In genomic region chr18:12313530-12314245, GRCh38 we compare ENCODE assay signal across 20 cellular contexts. TPM values are rescaled to one million over a fixed set of nuclear protein-coding genes. Genes with fewer than 3 reads are reported as not detected.
A peak's percentile ranks its signal among the peaks of the same experiment; 100 is the strongest.
DNase-seq lines count a peak whose midpoint lies in the region; ATAC-seq, FAIRE-seq and TF ChIP-seq lines count a peak whose summit lies in the region.
"Had no signal": no experiment of that assay in that cellular context is flagged by ENCODE, and none has a peak within 500 bp of the region (broad histone marks: within the 10 kb centered on the region; RNA-seq: fewer than 3 reads in every experiment).

No MANE protein-coding gene starts in this region.

- H2AFZ ChIP-seq in GM23248: no peak overlapping the region

- peaks cover 67% of the 10 kb centered on the region for H3K4me1 Mint-ChIP-seq in activated B cell treated with CpG ODN at 0.5 μM for 24 hours

- peaks cover 100% of the 10 kb centered on the region for H3K79me2 ChIP-seq in GM23248 (ENCODE audit: insufficient read depth)

- peaks cover 92% of the 10 kb centered on the region for H3F3A ChIP-seq in GM23248 (ENCODE audit: insufficient read depth)

- no peak for ATAC-seq in activated B cell treated with CpG ODN at 0.5 μM for 24 hours (ENCODE audit: low read depth)
- ATAC-seq in gastroesophageal sphincter: no peak
- ATAC-seq in HG02840 (IDR thresholded peaks at IDR 0.05; ENCODE audit: low FRiP score, unreplicated experiment): no peak
- ATAC-seq: stimulated activated naive CD8-positive, alpha-beta T cell treated with anti-CD3 and anti-CD28 coated beads, Interleukin-15, amount 100 ng/mL, for 72 hours had no signal

- H3K36me3 Mint-ChIP-seq in activated B cell treated with CpG ODN at 0.5 μM for 24 hours (ENCODE audit: low read depth): peaks cover 18% of the 10 kb centered on the region

- peak overlapping the region; percentile 9 for H3K27ac Mint-ChIP-seq in activated B cell treated with CpG ODN at 0.5 μM for 24 hours
- H3K27ac Mint-ChIP-seq: activated naive CD8-positive, alpha-beta T cell treated with anti-CD3 and anti-CD28 coated beads for 36 hours; stimulated activated naive CD8-positive, alpha-beta T cell treated with anti-CD3 and anti-CD28 coated beads, Interleukin-15, amount 100 ng/mL, for 72 hours had no signal

- H3K9me3 ChIP-seq in GM23248 (ENCODE audit: low read depth): no peaks in the 10 kb centered on the region
- H3K9me3 ChIP-seq in gastroesophageal sphincter: peaks cover 0 to 8% (median 0%) of the 10 kb centered on the region in 3 donors
- H3K9me3 ChIP-seq in sigmoid colon: peaks cover 0 to 5% (median 1%) of the 10 kb centered on the region in 4 donors
- H3K9me3 ChIP-seq: SJCRH30 had no signal

- no peaks in the 10 kb centered on the region for H3K27me3 Mint-ChIP-seq in activated B cell treated with CpG ODN at 0.5 μM for 24 hours

- WGBS in GM23248 (ENCODE audit: low coverage in 1 of 2, low lambda C conversion rate in 2 of 2, missing lambda C conversion rate in 2 of 2), 2 experiments: 53 to 59% methylated on average over 5 of the region's 5 CpGs
- WGBS in gastroesophageal sphincter (ENCODE audit: low coverage in 1 of 2), 2 donors: 33 to 59% methylated on average over 1 to 3 of the region's 5 CpGs
- WGBS in sigmoid colon, 2 donors: 91 to 93% methylated on average over 5 of the region's 5 CpGs

- CTCF ChIA-PET in activated B cell treated with CpG ODN at 0.5 μM for 24 hours (lab: Charles Lee): no interaction called here

- H3K27me3 ChIP-seq in GM23248 (replicated peaks; ENCODE audit: insufficient read depth) (no peaks in the 10 kb centered on the region), gastroesophageal sphincter (no peaks in the 10 kb centered on the region), sigmoid colon (no peaks in the 10 kb centered on the region)
- H3K27me3 ChIP-seq: SJCRH30 had no signal

- peaks cover 84% of the 10 kb centered on the region for H3K36me3 ChIP-seq in GM23248 (ENCODE audit: low read depth)
- peaks cover 0 to 41% of the 10 kb centered on the region in 2 donors for H3K36me3 ChIP-seq in gastroesophageal sphincter
- peaks cover 8 to 35% (median 15%) of the 10 kb centered on the region in 4 donors for H3K36me3 ChIP-seq in sigmoid colon

- POLR2A ChIA-PET in activated B cell treated with CpG ODN at 0.5 μM for 24 hours (lab: Charles Lee): interaction anchor here (0.6 kb wide), 2 partner anchors 57 to 564 kb away, joined by 4 read pairs; no protein-coding TSS in a partner anchor

- no peak for TF ChIP-seq POLR2A in gastroesophageal sphincter (IDR thresholded peaks at IDR 0.05)
- no peak for TF ChIP-seq POLR2A in sigmoid colon (IDR thresholded peaks at IDR 0.05)

- TF ChIP-seq EP300 in gastroesophageal sphincter (IDR thresholded peaks at IDR 0.05): no peak
- TF ChIP-seq EP300 in sigmoid colon (IDR thresholded peaks at IDR 0.05): no peak

- peaks cover 5% of the 10 kb centered on the region for H3K9me3 Mint-ChIP-seq in activated B cell treated with CpG ODN at 0.5 μM for 24 hours
- H3K9me3 Mint-ChIP-seq: stimulated activated naive CD8-positive, alpha-beta T cell treated with anti-CD3 and anti-CD28 coated beads, Interleukin-15, amount 100 ng/mL, for 72 hours had no signal

- peak overlapping the region; percentile 98 for H3K27ac ChIP-seq in GM23248
- H3K27ac ChIP-seq in gastroesophageal sphincter: peak overlapping the region; percentile 70 to 82 (median 74)
- peak overlapping the region; percentile 74 to 100 (median 94) for H3K27ac ChIP-seq in sigmoid colon
- H3K27ac ChIP-seq: SJCRH30 had no signal

- H3K4me1 ChIP-seq in GM23248 (ENCODE audit: insufficient read depth) (peaks cover 78% of the 10 kb centered on the region), gastroesophageal sphincter (peaks cover 16 to 86% (median 49%) of the 10 kb centered on the region in 3 donors), sigmoid colon (peaks cover 0 to 80% (median 78%) of the 10 kb centered on the region in 4 donors)
- H3K4me1 ChIP-seq: SJCRH30 had no signal

- in situ Hi-C loops in GM23248 (cut with MboI): no loop called here

- intact Hi-C loops in activated B cell treated with CpG ODN at 0.5 μM for 24 hours (cut with micrococcal nuclease): loop anchor here (2.0 to 10.0 kb wide), 2 partner anchors 15 to 459 kb away; partner anchors contain the start of gene CHMP1B
- intact Hi-C loops in sigmoid colon (cut with DNase I): no loop called here

- H3K4me2 ChIP-seq in GM23248 (ENCODE audit: unreplicated experiment): peak overlapping the region; percentile 51

- no peak for TF ChIP-seq CTCF in activated B cell treated with CpG ODN at 0.5 μM for 24 hours (IDR thresholded peaks at IDR 0.05)
- TF ChIP-seq CTCF in gastroesophageal sphincter (IDR thresholded peaks at IDR 0.05): no peak
- no peak for TF ChIP-seq CTCF in sigmoid colon (IDR thresholded peaks at IDR 0.05)

- H3K4me3 ChIP-seq in GM23248 (peak overlapping the region; percentile 34), gastroesophageal sphincter (no peak overlapping the region), sigmoid colon (no peak overlapping the region)
- H3K4me3 ChIP-seq: SJCRH30 had no signal

- H3K4me3 Mint-ChIP-seq in activated B cell treated with CpG ODN at 0.5 μM for 24 hours: no peak overlapping the region
- H3K4me3 Mint-ChIP-seq: activated naive CD8-positive, alpha-beta T cell treated with anti-CD3 and anti-CD28 coated beads for 36 hours; stimulated activated naive CD8-positive, alpha-beta T cell treated with anti-CD3 and anti-CD28 coated beads, Interleukin-15, amount 100 ng/mL, for 72 hours had no signal

- H3K9ac ChIP-seq in GM23248: peak overlapping the region; percentile 73

- H4K20me1 ChIP-seq in GM23248 (ENCODE audit: insufficient read depth): peaks cover 17% of the 10 kb centered on the region; the same call in 1 of the 2 replicates

- H3K9me2 ChIP-seq in GM23248 (ENCODE audit: insufficient read depth): no peaks in the 10 kb centered on the region

- no peak for FAIRE-seq in GM19239 (lab: Jason Lieb, UNC)
- FAIRE-seq: GM18507 had no signal

- DNase-seq in GM23248 (peak; percentile 51), activated B cell treated with CpG ODN at 0.5 μM for 24 hours (no peak), sigmoid colon (peak; percentile 62), GM19239 (ENCODE audit: insufficient read length, low spot score) (no peak), SIG-M5 treated with dmso at 0.1 percent for 504 hours (lab: John Stamatoyannopoulos, UW; ENCODE audit: unreplicated experiment) (no peak)
- no peak for DNase-seq in activated effector memory CD4-positive, alpha-beta T cell treated with anti-CD3 and anti-CD28 coated beads, Interleukin-2, amount 50 U/mL, for 16 hours
- DNase-seq: activated CD4-positive, alpha-beta T cell treated with anti-CD3 and anti-CD28 coated beads for 4 hours; activated naive CD8-positive, alpha-beta T cell treated with anti-CD3 and anti-CD28 coated beads for 36 hours; AML-193; caudate nucleus; islet precursor cell; NCI-H1092; SJCRH30; stimulated activated CD4-positive, alpha-beta T cell treated with anti-CD3 and anti-CD28 coated beads, Interleukin-12 subunit alpha, Interleukin-12 subunit beta, amount 100 ng/mL, for 4 hours; stimulated activated naive CD8-positive, alpha-beta T cell treated with anti-CD3 and anti-CD28 coated beads, Interleukin-15, amount 100 ng/mL, for 72 hours; T1000 had no signal

RNA-seq across cellular contexts. Expression of gene TUBB6, which starts 5.6 kb away (rescaled TPM):
- total RNA-seq in GM23248 (2014; rRNA removed; shearing (Covaris generic)): 608 and 817 TPM in 2 replicates
- 456 and 464 TPM in 2 replicates for polyA plus RNA-seq in GM23248 (2016; fragmentation: Nextera tagmentation; extraction: Ambion mirVana)
- total RNA-seq in activated B cell treated with CpG ODN at 0.5 μM for 24 hours: 29.7 and 31.9 TPM in 2 replicates
- total RNA-seq in gastroesophageal sphincter: 100 to 1,000 TPM; 398 to 983 (median 654) TPM
- 100 to 1,000 TPM; 298 to 445 (median 376) TPM for total RNA-seq in sigmoid colon
- polyA plus RNA-seq in sigmoid colon: 10 to 100 TPM; 19.2 to 58.0 (median 42.6) TPM

RNA-seq across cellular contexts. Expression of gene CIDEA, which starts 59.5 kb away (rescaled TPM):
- not detected in 2 replicates for total RNA-seq in GM23248 (2014; rRNA removed; shearing (Covaris generic))
- polyA plus RNA-seq in GM23248 (2016; fragmentation: Nextera tagmentation; extraction: Ambion mirVana) (not detected in 2 replicates), sigmoid colon (1 to 10 TPM in 1 of 3 donors, not detected in 2; 4.2 TPM)
- total RNA-seq in activated B cell treated with CpG ODN at 0.5 μM for 24 hours (not detected in 2 replicates), gastroesophageal sphincter (1 to 10 TPM in 1 of 4 donors, under 1 TPM in 2, not detected in 1; 0.31 to 5.1 (median 0.59) TPM), sigmoid colon (10 to 100 TPM in 1 of 4 donors, not detected in 3; 17.8 TPM)
- total RNA-seq: activated naive CD8-positive, alpha-beta T cell treated with anti-CD3 and anti-CD28 coated beads for 36 hours; mononuclear cell; SJCRH30 had no signal

Comparison
In these comparisons a context has a peak if more than half of its experiments do, and no peak if none do; other contexts are left out.
1. DNase-seq: peak in GM23248 (single experiment) and sigmoid colon (single experiment); none in activated B cell treated with CpG ODN at 0.5 μM for 24 hours (single experiment), GM19239 (single experiment), SIG-M5 treated with dmso at 0.1 percent for 504 hours (single experiment) and activated effector memory CD4-positive, alpha-beta T cell treated with anti-CD3 and anti-CD28 coated beads, Interleukin-2, amount 50 U/mL, for 16 hours (single experiment).
2. Peak in every context shown above with its lines, with median percentiles within 50 percentile points of each other: H3K27ac ChIP-seq.